8 cellular contexts compared by ENCODE assay signal in genomic region chr3:53773586-53774368, GRCh38.
DNase-seq lines count a peak whose midpoint lies in the region; FAIRE-seq and TF ChIP-seq lines count a peak whose summit lies in the region.

No MANE protein-coding gene starts in this region.

- TF ChIP-seq CTCF in GM13976 (IDR thresholded peaks at IDR 0.05; ENCODE audit: borderline replicate concordance, control extremely low read depth, extremely low read depth, insufficient read depth, missing control alignments) = no peak

- FAIRE-seq in HTR-8/SVneo (lab: Jason Lieb, UNC) = no peak

- in situ Hi-C loops in GM13976 (cut with MboI; ENCODE audit: low sequenced_read_pairs, unreplicated experiment) = no loop called here

- DNase-seq in GM13976 (ENCODE audit: low spot score) = peak; percentile 70
- peak; percentile 78 for DNase-seq in HCEC 1CT
- peak; percentile 3 for DNase-seq in OCI-M1 (lab: John Stamatoyannopoulos, UW)
- peak; percentile 52 for DNase-seq in mucosa of gallbladder (ENCODE audit: low spot score)
- DNase-seq in activated T-cell treated with anti-CD3 and anti-CD28 coated beads for 4 hours = no peak
- DNase-seq in HTR-8/SVneo (ENCODE audit: insufficient read length, low spot score) = no peak
- no peak for DNase-seq in NOMO-1 treated with dmso at 0.1 percent for 144 hours (lab: John Stamatoyannopoulos, UW; ENCODE audit: unreplicated experiment)
- no peak for DNase-seq in SKM-1 treated with dmso at 0.1 percent for 144 hours (lab: John Stamatoyannopoulos, UW; ENCODE audit: unreplicated experiment)

Comparison
In these comparisons a context has a peak if more than half of its experiments do, and no peak if none do; other contexts are left out.
1. DNase-seq: peak in GM13976 (single experiment), HCEC 1CT (single experiment), OCI-M1 (single experiment) and mucosa of gallbladder (single experiment); none in activated T-cell treated with anti-CD3 and anti-CD28 coated beads for 4 hours (single experiment), HTR-8/SVneo (single experiment), NOMO-1 treated with dmso at 0.1 percent for 144 hours (single experiment) and SKM-1 treated with dmso at 0.1 percent for 144 hours (single experiment).